ENCODE assay signal across 1 cellular context in genomic region chr1:96559707-96560588, GRCh38.
TF ChIP-seq lines count a peak whose summit lies in the region.

No MANE protein-coding gene starts in this region.

TF ChIP-seq in HepG2, 621 proteins besides CTCF, POLR2A, EP300 and RAD21 (continued from another document):
- TF ChIP-seq ZBTB2 (CRISPR knock-in tag; IDR thresholded peaks at IDR 0.05; ENCODE audit: low read depth) (no peak), RFXAP (CRISPR knock-in tag; IDR thresholded peaks at IDR 0.05; ENCODE audit: borderline replicate concordance) (no peak), ZNF7 (CRISPR knock-in tag; IDR thresholded peaks at IDR 0.05) (no peak), TBX3 (IDR thresholded peaks at IDR 0.05; ENCODE audit: borderline replicate concordance) (no peak), SMYD3 (CRISPR knock-in tag; IDR thresholded peaks at IDR 0.05) (no peak), SMARCC2 (IDR thresholded peaks at IDR 0.05) (no peak), ZNF34 (CRISPR knock-in tag; IDR thresholded peaks at IDR 0.05; ENCODE audit: borderline replicate concordance) (no peak), ZSCAN22 (CRISPR knock-in tag; IDR thresholded peaks at IDR 0.05) (no peak)
- TF ChIP-seq, protein P1, sequence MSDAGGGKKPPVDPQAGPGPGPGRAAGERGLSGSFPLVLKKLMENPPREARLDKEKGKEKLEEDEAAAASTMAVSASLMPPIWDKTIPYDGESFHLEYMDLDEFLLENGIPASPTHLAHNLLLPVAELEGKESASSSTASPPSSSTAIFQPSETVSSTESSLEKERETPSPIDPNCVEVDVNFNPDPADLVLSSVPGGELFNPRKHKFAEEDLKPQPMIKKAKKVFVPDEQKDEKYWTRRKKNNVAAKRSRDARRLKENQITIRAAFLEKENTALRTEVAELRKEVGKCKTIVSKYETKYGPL (CRISPR knock-in tag; IDR thresholded peaks at IDR 0.05) = no peak
